9 cellular contexts compared by ENCODE assay signal in the genomic region with DNA sequence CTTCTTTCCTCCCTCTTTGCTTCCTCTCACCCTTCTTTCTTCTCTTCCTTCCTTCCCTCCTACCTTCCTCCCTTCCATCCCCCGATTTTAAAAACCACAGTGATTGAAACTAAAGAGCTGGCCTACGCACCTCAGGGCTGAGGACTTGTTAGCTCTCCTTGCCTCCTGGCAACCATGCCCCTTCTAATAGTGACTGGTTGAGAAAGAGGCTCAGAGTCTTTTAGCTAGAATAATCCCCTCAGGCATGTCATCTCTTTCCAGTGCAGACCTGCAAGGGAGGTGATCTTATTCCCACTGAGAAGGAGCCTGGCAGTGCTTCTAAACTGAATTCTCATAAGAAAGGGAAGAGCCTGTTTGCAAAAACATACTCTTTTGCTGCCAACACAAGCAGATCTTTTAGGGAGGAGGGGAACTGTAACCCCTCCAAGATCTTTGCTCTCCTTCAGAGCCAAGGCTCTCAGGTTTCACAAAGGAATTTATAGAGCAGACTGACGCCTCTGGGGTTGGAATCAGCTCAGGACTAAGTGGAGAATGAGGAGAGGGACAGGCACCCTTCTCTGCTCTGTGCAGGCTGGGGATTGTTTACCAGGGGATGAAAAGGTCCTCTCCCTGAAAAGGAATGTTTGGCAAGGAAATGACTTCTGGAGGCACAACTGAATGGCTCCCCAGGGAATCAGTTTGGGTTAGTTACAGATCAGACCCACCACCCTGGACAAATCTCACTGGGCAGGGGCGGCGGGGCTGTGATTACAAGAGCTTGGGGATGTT. TPM values are rescaled to one million over a fixed set of nuclear protein-coding genes. Genes with fewer than 3 reads are reported as not detected.
DNase-seq lines count a peak whose midpoint lies in the region; FAIRE-seq and TF ChIP-seq lines count a peak whose summit lies in the region.
"Had no signal": no experiment of that assay in that cellular context is flagged by ENCODE, and none has a peak within 500 bp of the region (broad histone marks: within the 10 kb centered on the region; RNA-seq: fewer than 3 reads in every experiment).

No MANE protein-coding gene starts in this region.

- H3K27me3 ChIP-seq in thymus (ENCODE audit: control insufficient read depth, insufficient read depth) = no peaks in the 10 kb centered on the region

- H3K4me3 ChIP-seq in kidney (ENCODE audit: low read length in 2 of 2) = no peak overlapping the region
- no peak overlapping the region for H3K4me3 ChIP-seq in thymus (ENCODE audit: low read length)

- FAIRE-seq in kidney (lab: Jason Lieb, UNC) (no peak), GM19239 (lab: Jason Lieb, UNC) (no peak)

- no peaks in the 10 kb centered on the region for H3K36me3 ChIP-seq in kidney (ENCODE audit: control insufficient read depth in 1 of 2, insufficient read depth in 2 of 2, low read length in 2 of 2)
- H3K36me3 ChIP-seq in thymus (ENCODE audit: control insufficient read depth, insufficient read depth) = no peaks in the 10 kb centered on the region

- intact Hi-C loops in kidney (cut with DNase I) = no loop called here

- WGBS in thymus = 72% methylated on average over 5 of the region's 5 CpGs

- DNase-seq in HT-29 (ENCODE audit: low spot score) (peak; percentile 37), astrocyte of the hippocampus (ENCODE audit: low read depth, low spot score) (peak; percentile 95), kidney (peak; percentile 73), cortex of kidney (lab: John Stamatoyannopoulos, UW) (no peak), GM19239 (ENCODE audit: insufficient read length, low spot score) (no peak), T-helper 9 cell (no peak)
- DNase-seq in activated CD4-positive, alpha-beta T cell treated with anti-CD3 and anti-CD28 coated beads, Interleukin-2, amount 50 U/mL, for 4 hours = no peak

- TF ChIP-seq CTCF in kidney (IDR thresholded peaks at IDR 0.05; ENCODE audit: borderline replicate concordance, extremely low read depth, insufficient read depth) = no peak

- H3K4me1 ChIP-seq in kidney (ENCODE audit: control insufficient read depth in 1 of 2, insufficient read depth in 1 of 2, low read depth in 1 of 2, low read length in 2 of 2) = peaks cover 0 to 3% of the 10 kb centered on the region in 2 donors
- H3K4me1 ChIP-seq in thymus (ENCODE audit: control insufficient read depth, insufficient read depth, low read length) = peaks cover 15% of the 10 kb centered on the region

- H3K9me3 ChIP-seq in kidney (ENCODE audit: control insufficient read depth in 1 of 2, low read length in 2 of 2) (no peaks in the 10 kb centered on the region), thymus (ENCODE audit: control insufficient read depth) (no peaks in the 10 kb centered on the region)

- H3K9ac ChIP-seq in kidney (ENCODE audit: low read length in 2 of 2) = no peak overlapping the region

- H3K27ac ChIP-seq in kidney (ENCODE audit: low read depth in 2 of 2, low read length in 2 of 2) = peak overlapping the region in 1 of 2 donors; percentile 58
- H3K27ac ChIP-seq in thymus (ENCODE audit: low read depth) = peak overlapping the region; percentile 84

RNA-seq across cellular contexts. Expression of a gene that starts 9.4 kb away (rescaled TPM):
- 0.08 TPM in 1 of 2 replicates, not detected in the other for total RNA-seq in HT-29 (2014; rRNA removed; shearing (Covaris generic))
- not detected for total RNA-seq in kidney
- polyA plus RNA-seq in kidney (ENCODE audit: insufficient read depth, low read depth, low replicate concordance) (0.58 TPM), thymus (27.4 TPM)
- total RNA-seq: T-helper 1 cell treated with Interleukin-12 subunit alpha and Interleukin-12 subunit beta and Interleukin-4 antibody, amounts not matched to agents 30 ng/mL and 1 ng/mL, for 36 hours had no signal

RNA-seq across cellular contexts. Expression of a gene that starts 58.5 kb away (rescaled TPM):
- total RNA-seq in HT-29 (2014; rRNA removed; shearing (Covaris generic)) = 21.1 and 21.2 TPM in 2 replicates
- total RNA-seq in kidney = 26.5 TPM
- polyA plus RNA-seq in kidney (ENCODE audit: insufficient read depth, low read depth, low replicate concordance) (42.9 TPM), thymus (47.1 TPM)

Comparison
In these comparisons a context has a peak if more than half of its experiments do, and no peak if none do; other contexts are left out.
1. DNase-seq: peak in HT-29 (single experiment), astrocyte of the hippocampus (single experiment) and kidney (single experiment); none in cortex of kidney (single experiment), activated CD4-positive, alpha-beta T cell treated with anti-CD3 and anti-CD28 coated beads, Interleukin-2, amount 50 U/mL, for 4 hours (0 of 2), GM19239 (single experiment) and T-helper 9 cell (single experiment).